In the genomic region with DNA sequence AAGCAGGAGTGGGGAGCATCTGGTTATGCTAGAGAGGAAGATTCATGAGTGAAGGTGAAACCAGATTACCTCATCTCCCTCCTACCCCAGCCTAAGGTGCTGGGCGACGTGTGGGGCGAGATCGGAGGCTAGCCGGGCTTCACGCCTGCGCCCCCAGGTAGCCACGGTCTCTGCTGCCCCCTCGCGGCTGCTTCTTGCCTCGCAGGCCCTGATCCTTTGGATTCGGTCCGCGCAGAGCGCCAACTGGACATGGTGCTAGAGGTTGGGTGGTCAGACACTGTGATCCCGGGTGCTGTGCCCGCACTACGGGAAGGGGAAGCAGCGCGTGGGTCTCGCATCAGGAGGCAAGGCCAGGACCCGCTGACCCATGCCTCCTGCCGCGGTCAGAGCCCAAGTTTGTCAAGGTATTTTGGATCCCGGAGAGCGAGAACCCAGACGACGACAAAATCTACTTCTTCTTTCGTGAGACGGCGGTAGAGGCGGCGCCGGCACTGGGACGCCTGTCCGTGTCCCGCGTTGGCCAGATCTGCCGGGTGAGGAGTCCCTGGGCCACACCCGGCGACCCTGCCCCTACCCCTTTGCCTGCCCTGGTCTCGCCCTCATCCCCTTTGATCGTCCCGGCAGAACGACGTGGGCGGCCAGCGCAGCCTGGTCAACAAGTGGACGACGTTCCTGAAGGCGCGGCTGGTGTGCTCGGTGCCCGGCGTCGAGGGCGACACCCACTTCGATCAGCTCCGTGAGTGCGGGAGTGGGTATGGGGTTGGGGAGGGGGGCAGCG, we compare ENCODE assay signal across 8 cellular contexts. TPM values are rescaled to one million over a fixed set of nuclear protein-coding genes. Genes with fewer than 3 reads are reported as not detected.
DNase-seq lines count a peak whose midpoint lies in the region; ATAC-seq, FAIRE-seq and TF ChIP-seq lines count a peak whose summit lies in the region.

No MANE protein-coding gene starts in this region.

- H3K23ac ChIP-seq in neuronal stem cell (ENCODE audit: low read depth, low read length, poor library complexity) = peak overlapping the region; percentile 80

- no peak overlapping the region for H3K4me3 ChIP-seq in RWPE2 (ENCODE audit: severe bottlenecking)
- no peak overlapping the region for H3K4me3 ChIP-seq in neuronal stem cell (ENCODE audit: low read length in 2 of 2)

- H3K4me2 ChIP-seq in neuronal stem cell (ENCODE audit: insufficient read depth, low read length, poor library complexity, severe bottlenecking) = peak overlapping the region; percentile 44

- H4K91ac ChIP-seq in neuronal stem cell (ENCODE audit: low read depth, low read length, poor library complexity) = no peak overlapping the region

- no peaks in the 10 kb centered on the region for H3K9me3 ChIP-seq in RWPE2 (ENCODE audit: severe bottlenecking)
- peaks cover 0 to 4% of the 10 kb centered on the region in 2 donors for H3K9me3 ChIP-seq in neuronal stem cell (replicated peaks in 1 of 2; ENCODE audit: control insufficient read depth in 2 of 2, insufficient read depth in 1 of 2, low read depth in 1 of 2, low read length in 2 of 2)

- peak overlapping the region; percentile 98 for H2BK12ac ChIP-seq in neuronal stem cell (ENCODE audit: low read length)

- FAIRE-seq in D721Med (lab: Jason Lieb, UNC) = no peak

- peak overlapping the region; percentile 99 for H2BK15ac ChIP-seq in neuronal stem cell (ENCODE audit: low read length)

- H3K27me3 Mint-ChIP-seq in IgD-negative memory B cell = peaks cover 31% of the 10 kb centered on the region

- H3K27me3 ChIP-seq in RWPE2 (ENCODE audit: insufficient read depth, poor library complexity, severe bottlenecking) (no peaks in the 10 kb centered on the region), neuronal stem cell (ENCODE audit: control insufficient read depth in 3 of 3, insufficient read depth in 3 of 3, low read depth in 1 of 3, low read length in 3 of 3) (peaks cover 9 to 41% (median 24%) of the 10 kb centered on the region in 3 experiments)

- DNase-seq in D721Med (ENCODE audit: insufficient read length, low spot score) (peak; percentile 99), RWPE2 (ENCODE audit: low spot score) (no peak), foreskin melanocyte (peak; percentile 63), neuronal stem cell (ENCODE audit: low spot score) (peak; percentile 85), stromal cell of bone marrow (ENCODE audit: low read depth) (peak; percentile 37)
- peak; percentile 96 for DNase-seq in activated effector memory CD4-positive, alpha-beta T cell treated with anti-CD3 and anti-CD28 coated beads, Interleukin-2, amount 50 U/mL, for 16 hours

- peak overlapping the region; percentile 91 for H2AFZ ChIP-seq in neuronal stem cell (ENCODE audit: low read length)

- H2AK5ac ChIP-seq in neuronal stem cell (ENCODE audit: low read depth, low read length) = peak overlapping the region; percentile 79

- H3K4me1 ChIP-seq in RWPE2 (ENCODE audit: insufficient read depth, poor library complexity, severe bottlenecking) (peaks cover 21% of the 10 kb centered on the region), neuronal stem cell (ENCODE audit: control insufficient read depth in 2 of 2, insufficient read depth in 1 of 2, low read depth in 1 of 2, low read length in 2 of 2) (peaks cover 22 to 29% of the 10 kb centered on the region in 2 donors)

- H3K18ac ChIP-seq in neuronal stem cell (ENCODE audit: low read length) = peak overlapping the region; percentile 92

- TF ChIP-seq CTCF in D721Med (IDR thresholded peaks at IDR 0.05; ENCODE audit: insufficient read depth, missing control alignments) (peak; percentile 89), RWPE2 (IDR thresholded peaks at IDR 0.05; ENCODE audit: poor library complexity, severe bottlenecking) (peak; percentile 84)

- no peak overlapping the region for H2BK120ac ChIP-seq in neuronal stem cell (ENCODE audit: low read depth, low read length)

- no peak overlapping the region for H3K4ac ChIP-seq in neuronal stem cell (ENCODE audit: low read length)

- H3K27ac ChIP-seq in RWPE2 (ENCODE audit: poor library complexity, severe bottlenecking) = no peak overlapping the region
- H3K27ac ChIP-seq in neuronal stem cell (replicated peaks; ENCODE audit: low read length) = no peak overlapping the region

- peak overlapping the region in 2 of 3 donors; percentile 88 to 96 for H3K27ac Mint-ChIP-seq in IgD-negative memory B cell

- H2BK5ac ChIP-seq in neuronal stem cell (ENCODE audit: low read length) = peak overlapping the region; percentile 29

- H3K9ac ChIP-seq in neuronal stem cell (ENCODE audit: low read depth, low read length, poor library complexity) = peak overlapping the region; percentile 88

- ATAC-seq in GM21447 (IDR thresholded peaks at IDR 0.05; ENCODE audit: unreplicated experiment) = peak; percentile 79
- ATAC-seq in RWPE2 (ENCODE audit: low read depth) = peak; percentile 18; the same call in 2 of the 3 replicates

- H4K8ac ChIP-seq in neuronal stem cell (ENCODE audit: low read depth, low read length) = no peak overlapping the region

- no peaks in the 10 kb centered on the region for H3K9me3 Mint-ChIP-seq in IgD-negative memory B cell

- no peak overlapping the region for H3K14ac ChIP-seq in neuronal stem cell (ENCODE audit: low read length)

- H3K79me1 ChIP-seq in neuronal stem cell (ENCODE audit: low read depth, low read length) = peaks cover 4% of the 10 kb centered on the region

- peaks cover 12 to 19% (median 16%) of the 10 kb centered on the region in 3 donors for H3K4me1 Mint-ChIP-seq in IgD-negative memory B cell

- WGBS in neuronal stem cell (ENCODE audit: extremely low coverage in 2 of 2, insufficient read length in 2 of 2, insufficient replicate concordance in 1 of 2), 2 donors = no CpG with 5 or more reads among the region's 61 CpGs

- H3K4me3 Mint-ChIP-seq in IgD-negative memory B cell = peak overlapping the region; percentile 50 to 95 (median 78)

- H3K36me3 ChIP-seq in RWPE2 (ENCODE audit: low read depth) (peaks cover 48% of the 10 kb centered on the region), neuronal stem cell (replicated peaks in 1 of 2; ENCODE audit: control insufficient read depth in 2 of 2, insufficient read depth in 2 of 2, low read length in 2 of 2) (no peaks in the 10 kb centered on the region)

- H3K36me3 Mint-ChIP-seq in IgD-negative memory B cell = no peaks in the 10 kb centered on the region

RNA-seq across cellular contexts. Expression of gene SEMA3B, which starts 4.2 kb away (rescaled TPM):
- polyA plus RNA-seq in IgD-negative memory B cell = not detected
- 5.0 TPM for polyA plus RNA-seq in neuronal stem cell (2013, experiment 1 of 2)
- 5.2 TPM for polyA plus RNA-seq in neuronal stem cell (2013, experiment 2 of 2)

RNA-seq across cellular contexts. Expression of gene LSMEM2, which starts 5.8 kb away (rescaled TPM):
- 0.30 TPM for polyA plus RNA-seq in IgD-negative memory B cell
- 0.28 TPM for polyA plus RNA-seq in neuronal stem cell (2013, experiment 1 of 2)
- polyA plus RNA-seq in neuronal stem cell (2013, experiment 2 of 2) = 0.21 TPM

RNA-seq across cellular contexts. Expression of gene IFRD2, which starts 19.1 kb away (rescaled TPM):
- polyA plus RNA-seq in IgD-negative memory B cell = 58.6 TPM
- polyA plus RNA-seq in neuronal stem cell (2013, experiment 1 of 2) = 23.1 TPM
- 22.1 TPM for polyA plus RNA-seq in neuronal stem cell (2013, experiment 2 of 2)

RNA-seq across cellular contexts. Expression of gene HYAL3, which starts 26.1 kb away (rescaled TPM):
- polyA plus RNA-seq in IgD-negative memory B cell = 5.3 TPM
- 2.5 TPM for polyA plus RNA-seq in neuronal stem cell (2013, experiment 1 of 2)
- 2.0 TPM for polyA plus RNA-seq in neuronal stem cell (2013, experiment 2 of 2)

RNA-seq across cellular contexts. Expression of gene NAA80, which starts 26.1 kb away (rescaled TPM):
- polyA plus RNA-seq in IgD-negative memory B cell = 20.5 TPM
- polyA plus RNA-seq in neuronal stem cell (2013, experiment 1 of 2) = 16.7 TPM
- polyA plus RNA-seq in neuronal stem cell (2013, experiment 2 of 2) = 16.1 TPM
